In the genomic region with DNA sequence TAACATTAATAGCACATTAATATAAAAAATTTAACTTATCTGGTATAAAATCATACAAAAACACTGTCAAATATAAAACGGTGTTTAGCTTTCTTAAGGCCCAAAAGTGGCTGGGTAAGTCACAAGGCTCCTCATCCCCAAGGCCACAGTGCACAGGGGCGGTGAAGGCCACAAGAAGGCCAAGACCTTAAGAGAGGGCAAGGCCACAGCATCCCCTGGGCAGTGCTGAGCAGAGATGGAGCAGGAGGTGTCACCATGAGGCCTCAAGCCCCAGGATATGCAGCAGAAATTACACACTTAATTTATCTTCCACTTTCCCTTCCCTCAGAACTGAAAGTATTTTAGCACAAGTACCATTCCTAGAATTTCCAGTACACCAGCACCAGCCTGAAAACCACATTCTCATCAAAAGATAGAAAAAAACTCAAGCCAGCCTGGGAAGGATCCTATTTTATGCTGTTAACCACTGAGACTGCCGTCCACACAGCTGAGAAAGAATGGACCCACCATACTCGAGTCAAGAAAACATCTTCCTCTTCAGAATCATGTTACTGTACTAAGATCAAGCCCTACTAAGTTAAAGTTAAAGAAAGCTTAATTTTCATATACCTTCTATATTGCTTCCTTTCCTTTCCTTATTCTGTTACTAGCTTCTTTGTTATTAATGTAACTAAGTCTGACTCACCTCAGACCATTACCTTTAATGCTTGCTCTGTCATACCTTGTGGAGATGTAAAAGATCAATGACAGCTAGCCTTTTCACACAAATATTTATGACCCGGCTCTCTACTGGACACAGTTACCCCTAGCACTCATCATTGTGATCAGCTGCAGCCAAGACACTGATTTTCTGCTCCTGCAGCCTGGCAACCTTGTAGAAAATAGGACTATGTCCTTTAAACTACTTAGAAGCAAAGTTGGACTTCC, we compare ENCODE assay signal across 13 cellular contexts. TPM values are rescaled to one million over a fixed set of nuclear protein-coding genes. Genes with fewer than 3 reads are reported as not detected.
DNase-seq lines count a peak whose midpoint lies in the region; ATAC-seq and TF ChIP-seq lines count a peak whose summit lies in the region.
"Had no signal": no experiment of that assay in that cellular context is flagged by ENCODE, and none has a peak within 500 bp of the region (broad histone marks: within the 10 kb centered on the region; RNA-seq: fewer than 3 reads in every experiment).

No MANE protein-coding gene starts in this region.

- no peaks in the 10 kb centered on the region for H3K27me3 ChIP-seq in upper lobe of right lung

- H3K27ac Mint-ChIP-seq in dendritic cell treated with granulocyte-macrophage colony-stimulating factor and Interleukin-4, amounts not matched to agents 40 ng/mL and 50 ng/mL, for 4 days: peak overlapping the region; percentile 24
- H3K27ac Mint-ChIP-seq: activated B cell treated with CpG ODN at 0.5 μM for 24 hours had no signal

- H3K4me1 ChIP-seq in upper lobe of right lung: peaks cover 11% of the 10 kb centered on the region

- peak; percentile 31 for ATAC-seq in upper lobe of right lung
- no peak for ATAC-seq in HG03135 (IDR thresholded peaks at IDR 0.05; ENCODE audit: unreplicated experiment)
- ATAC-seq: HepG2 had no signal

- no peak overlapping the region for H3K4me3 ChIP-seq in upper lobe of right lung

- no peak overlapping the region for H3K4me3 Mint-ChIP-seq in dendritic cell treated with granulocyte-macrophage colony-stimulating factor and Interleukin-4, amounts not matched to agents 40 ng/mL and 50 ng/mL, for 4 days
- H3K4me3 Mint-ChIP-seq: activated B cell treated with CpG ODN at 0.5 μM for 24 hours had no signal

- peak overlapping the region; percentile 18 for H3K27ac ChIP-seq in upper lobe of right lung

- H3K36me3 ChIP-seq in upper lobe of right lung: no peaks in the 10 kb centered on the region

- peaks cover 4% of the 10 kb centered on the region for H3K27me3 Mint-ChIP-seq in dendritic cell treated with granulocyte-macrophage colony-stimulating factor and Interleukin-4, amounts not matched to agents 40 ng/mL and 50 ng/mL, for 4 days

- H3K36me3 Mint-ChIP-seq in dendritic cell treated with granulocyte-macrophage colony-stimulating factor and Interleukin-4, amounts not matched to agents 40 ng/mL and 50 ng/mL, for 4 days (ENCODE audit: low read depth): no peaks in the 10 kb centered on the region

- peaks cover 36% of the 10 kb centered on the region for H3K4me1 Mint-ChIP-seq in dendritic cell treated with granulocyte-macrophage colony-stimulating factor and Interleukin-4, amounts not matched to agents 40 ng/mL and 50 ng/mL, for 4 days (ENCODE audit: low read depth)
- H3K4me1 Mint-ChIP-seq: activated B cell treated with CpG ODN at 0.5 μM for 24 hours had no signal

- DNase-seq in DMS79 treated with DMSO at 0.1 percent for 48 hours (lab: John Stamatoyannopoulos, UW) (peak; percentile 14), DMS79 (lab: John Stamatoyannopoulos, UW) (no peak), medulla oblongata (ENCODE audit: extremely low spot score) (peak; percentile 10), upper lobe of right lung (no peak), CD1c-positive myeloid dendritic cell (ENCODE audit: extremely low spot score) (no peak), LoVo (ENCODE audit: low spot score) (no peak)
- DNase-seq: activated B cell treated with CpG ODN at 0.5 μM for 24 hours, NCI-H1930, occipital lobe had no signal

- H3K9me3 ChIP-seq in upper lobe of right lung: no peaks in the 10 kb centered on the region

- TF ChIP-seq CTCF in upper lobe of right lung (IDR thresholded peaks at IDR 0.05): no peak

- intact Hi-C loops in dendritic cell treated with granulocyte-macrophage colony-stimulating factor and Interleukin-4, amounts not matched to agents 40 ng/mL and 50 ng/mL, for 4 days (cut with micrococcal nuclease): no loop called here
- intact Hi-C loops in upper lobe of right lung (cut with DNase I): no loop called here

- H3K9me3 Mint-ChIP-seq in dendritic cell treated with granulocyte-macrophage colony-stimulating factor and Interleukin-4, amounts not matched to agents 40 ng/mL and 50 ng/mL, for 4 days: no peaks in the 10 kb centered on the region

RNA-seq across cellular contexts. Expression of gene FMO1, which starts 26.4 kb away (rescaled TPM):
- total RNA-seq in upper lobe of right lung: 1.3 TPM
- total RNA-seq: A172, HepG2 had no signal

RNA-seq across cellular contexts. Expression of gene FMO2, which starts 36.8 kb away (rescaled TPM):
- total RNA-seq in upper lobe of right lung: 392 TPM
- total RNA-seq: A172, activated B cell treated with CpG ODN at 0.5 μM for 24 hours, HepG2 had no signal

Comparison
In these comparisons a context has a peak if more than half of its experiments do, and no peak if none do; other contexts are left out.
1. DNase-seq: peak in DMS79 treated with DMSO at 0.1 percent for 48 hours (single experiment) and medulla oblongata (single experiment); none in DMS79 (single experiment), upper lobe of right lung (single experiment), CD1c-positive myeloid dendritic cell (single experiment) and LoVo (single experiment).